ENCODE assay signal across 1 cellular context in genomic region chr4:624705-625590, GRCh38.
TF ChIP-seq lines count a peak whose summit lies in the region.

Gene PDE6B, plus strand, starts transcription at chr4:625573. Its CDS starts 54 bp downstream, at chr4:625627.

TF ChIP-seq in HepG2, 621 proteins besides CTCF, POLR2A, EP300 and RAD21:
- TF ChIP-seq, protein P1, sequence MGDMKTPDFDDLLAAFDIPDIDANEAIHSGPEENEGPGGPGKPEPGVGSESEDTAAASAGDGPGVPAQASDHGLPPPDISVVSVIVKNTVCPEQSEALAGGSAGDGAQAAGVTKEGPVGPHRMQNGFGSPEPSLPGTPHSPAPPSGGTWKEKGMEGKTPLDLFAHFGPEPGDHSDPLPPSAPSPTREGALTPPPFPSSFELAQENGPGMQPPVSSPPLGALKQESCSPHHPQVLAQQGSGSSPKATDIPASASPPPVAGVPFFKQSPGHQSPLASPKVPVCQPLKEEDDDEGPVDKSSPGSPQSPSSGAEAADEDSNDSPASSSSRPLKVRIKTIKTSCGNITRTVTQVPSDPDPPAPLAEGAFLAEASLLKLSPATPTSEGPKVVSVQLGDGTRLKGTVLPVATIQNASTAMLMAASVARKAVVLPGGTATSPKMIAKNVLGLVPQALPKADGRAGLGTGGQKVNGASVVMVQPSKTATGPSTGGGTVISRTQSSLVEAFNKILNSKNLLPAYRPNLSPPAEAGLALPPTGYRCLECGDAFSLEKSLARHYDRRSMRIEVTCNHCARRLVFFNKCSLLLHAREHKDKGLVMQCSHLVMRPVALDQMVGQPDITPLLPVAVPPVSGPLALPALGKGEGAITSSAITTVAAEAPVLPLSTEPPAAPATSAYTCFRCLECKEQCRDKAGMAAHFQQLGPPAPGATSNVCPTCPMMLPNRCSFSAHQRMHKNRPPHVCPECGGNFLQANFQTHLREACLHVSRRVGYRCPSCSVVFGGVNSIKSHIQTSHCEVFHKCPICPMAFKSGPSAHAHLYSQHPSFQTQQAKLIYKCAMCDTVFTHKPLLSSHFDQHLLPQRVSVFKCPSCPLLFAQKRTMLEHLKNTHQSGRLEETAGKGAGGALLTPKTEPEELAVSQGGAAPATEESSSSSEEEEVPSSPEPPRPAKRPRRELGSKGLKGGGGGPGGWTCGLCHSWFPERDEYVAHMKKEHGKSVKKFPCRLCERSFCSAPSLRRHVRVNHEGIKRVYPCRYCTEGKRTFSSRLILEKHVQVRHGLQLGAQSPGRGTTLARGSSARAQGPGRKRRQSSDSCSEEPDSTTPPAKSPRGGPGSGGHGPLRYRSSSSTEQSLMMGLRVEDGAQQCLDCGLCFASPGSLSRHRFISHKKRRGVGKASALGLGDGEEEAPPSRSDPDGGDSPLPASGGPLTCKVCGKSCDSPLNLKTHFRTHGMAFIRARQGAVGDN (CRISPR knock-in tag; IDR thresholded peaks at IDR 0.05), result 0 out of 2 replicates have a peak, but pooled peaks have one; percentile 9
- TF ChIP-seq SRSF1 (optimal IDR thresholded peaks at IDR 0.05; ENCODE audit: low read depth, low read length), result no peak
TF ChIP-seq in HepG2: peak in this region for 1.
